ENCODE assay signal across 8 cellular contexts in the genomic region with DNA sequence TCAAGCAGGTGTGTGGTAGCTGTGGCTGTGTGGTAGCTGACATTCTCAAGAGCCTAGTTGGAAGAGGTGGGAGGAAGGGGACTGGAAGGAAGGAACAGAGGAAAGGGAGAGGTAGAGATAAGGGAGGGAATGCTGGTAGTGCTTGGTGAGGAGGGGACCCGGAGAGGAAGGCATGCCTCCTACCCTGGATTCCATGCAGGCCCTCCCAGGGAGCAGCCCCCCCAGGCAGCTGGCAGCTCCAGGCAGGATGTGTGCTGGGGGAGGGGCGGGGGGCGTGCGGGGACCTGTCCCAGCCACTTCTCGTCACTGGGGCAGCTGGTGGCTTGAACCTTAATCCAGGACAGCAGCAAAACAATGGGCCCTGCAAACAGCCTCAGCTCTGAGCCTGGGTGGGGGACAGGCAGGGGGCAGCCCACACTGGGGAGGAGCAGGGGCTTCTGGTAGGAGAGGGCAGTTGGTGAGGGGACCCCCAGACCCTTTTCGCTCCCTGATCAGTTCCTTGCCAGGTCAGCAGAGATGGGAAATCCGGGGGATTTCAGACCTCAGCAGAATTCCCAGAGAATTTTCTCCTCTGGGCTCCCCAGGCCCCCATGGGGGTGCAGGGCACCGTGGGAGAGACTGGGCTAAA. TPM values are rescaled to one million over a fixed set of nuclear protein-coding genes. Genes with fewer than 3 reads are reported as not detected.
DNase-seq lines count a peak whose midpoint lies in the region; ATAC-seq and TF ChIP-seq lines count a peak whose summit lies in the region.

No MANE protein-coding gene starts in this region.

- 0 out of 2 replicates have a peak, but pooled peaks cover 2% of the 10 kb centered on the region for H3K27me3 Mint-ChIP-seq in WTC11 (ENCODE audit: low read depth)

- POLR2A ChIA-PET in WTC11 (lab: Charles Lee) = interaction anchor here (0.9 kb wide), 1 partner anchor 55 kb away, joined by 3 read pairs; no protein-coding TSS in a partner anchor

- no peak overlapping the region for H3K27ac ChIP-seq in iPS-18a (ENCODE audit: low read length)
- H3K27ac ChIP-seq in transverse colon = peak overlapping the region in 3 of 4 donors; percentile 77 to 82 (median 79)
- H3K27ac ChIP-seq in effector memory CD4-positive, alpha-beta T cell (ENCODE audit: insufficient read depth, low read length, poor library complexity, severe bottlenecking) = no peak overlapping the region

- CTCF ChIA-PET in WTC11 (lab: Charles Lee) = interaction anchor here (0.6 to 3.3 kb wide), 27 partner anchors 10 to 241 kb away, joined by 3 to 48 read pairs (median 6); a partner anchor contains a TSS

- no peak for TF ChIP-seq EP300 in transverse colon (IDR thresholded peaks at IDR 0.05; ENCODE audit: low read depth)

- H3K4me1 ChIP-seq in iPS-18a (ENCODE audit: control insufficient read depth, low read depth, low read length) = peaks cover 39% of the 10 kb centered on the region
- H3K4me1 ChIP-seq in transverse colon = peaks cover 8 to 43% (median 24%) of the 10 kb centered on the region in 4 donors
- no peaks in the 10 kb centered on the region for H3K4me1 ChIP-seq in effector memory CD4-positive, alpha-beta T cell (ENCODE audit: control insufficient read depth, insufficient read depth, low read length, poor library complexity, severe bottlenecking)

- TF ChIP-seq POLR2A in transverse colon (IDR thresholded peaks at IDR 0.05) = no peak

- H3K4me3 Mint-ChIP-seq in WTC11 = peak overlapping the region; percentile 62

- intact Hi-C loops in transverse colon (cut with DNase I; ENCODE audit: low total_unique reads) = no loop called here

- DNase-seq in NCI-H146 (lab: John Stamatoyannopoulos, UW) (peak; percentile 13), NCI-H146 treated with DMSO at 0.1 percent for 48 hours (lab: John Stamatoyannopoulos, UW; ENCODE audit: unreplicated experiment) (no peak), WTC11 (ENCODE audit: low spot score) (no peak), transverse colon (no peak), epidermal melanocyte (ENCODE audit: insufficient read length, low spot score) (no peak)
- no peak for DNase-seq in effector memory CD4-positive, alpha-beta T cell

- TF ChIP-seq CTCF in WTC11 (IDR thresholded peaks at IDR 0.05) (no peak), transverse colon (IDR thresholded peaks at IDR 0.05) (no peak)

- H3K27me3 ChIP-seq in iPS-18a (ENCODE audit: control insufficient read depth, insufficient read depth, low read length) (no peaks in the 10 kb centered on the region), transverse colon (peaks cover 20% of the 10 kb centered on the region)
- peaks cover 13% of the 10 kb centered on the region for H3K27me3 ChIP-seq in effector memory CD4-positive, alpha-beta T cell (replicated peaks; ENCODE audit: control insufficient read depth, insufficient read depth, low read length, poor library complexity, severe bottlenecking)

- H3K9ac ChIP-seq in iPS-18a (ENCODE audit: low read length) = no peak overlapping the region

- H3K9me3 Mint-ChIP-seq in WTC11 = no peaks in the 10 kb centered on the region

- H3K9me3 ChIP-seq in iPS-18a (ENCODE audit: control insufficient read depth, low read depth, low read length) = no peaks in the 10 kb centered on the region
- no peaks in the 10 kb centered on the region for H3K9me3 ChIP-seq in transverse colon
- H3K9me3 ChIP-seq in effector memory CD4-positive, alpha-beta T cell (ENCODE audit: control insufficient read depth, low read length) = no peaks in the 10 kb centered on the region

- H3K27ac Mint-ChIP-seq in WTC11 = peak overlapping the region; percentile 84

- H3K4me3 ChIP-seq in iPS-18a (ENCODE audit: low read length) (peak overlapping the region; percentile 5), transverse colon (no peak overlapping the region)
- H3K4me3 ChIP-seq in effector memory CD4-positive, alpha-beta T cell (ENCODE audit: insufficient read depth, low read depth, low read length, poor library complexity, severe bottlenecking) = no peak overlapping the region

- peaks cover 62% of the 10 kb centered on the region for H3K4me1 Mint-ChIP-seq in WTC11

- in situ Hi-C loops in transverse colon (cut with MboI; ENCODE audit: low pct_ligation_motif_present in 1 of 4, low pct_unique_long_range_greater_than_20kb in 1 of 4, low sequenced_read_pairs in 3 of 4) = no loop called here

- H3K36me3 Mint-ChIP-seq in WTC11 = peaks cover 6% of the 10 kb centered on the region

- ATAC-seq in WTC11 (no peak), HG02610 (IDR thresholded peaks at IDR 0.05; ENCODE audit: unreplicated experiment) (no peak)

- H3K36me3 ChIP-seq in iPS-18a (ENCODE audit: control insufficient read depth, low read depth, low read length) = peaks cover 22% of the 10 kb centered on the region
- H3K36me3 ChIP-seq in transverse colon = no peaks in the 10 kb centered on the region
- H3K36me3 ChIP-seq in effector memory CD4-positive, alpha-beta T cell (ENCODE audit: control insufficient read depth, insufficient read depth, low read length) = no peaks in the 10 kb centered on the region

- 45% methylated on average over 8 of the region's 8 CpGs; no CpG with 5 or more reads in 1 of the 2 donors for WGBS in transverse colon (ENCODE audit: low coverage in 1 of 2), 2 donors

TF ChIP-seq in WTC11, 78 proteins besides CTCF, POLR2A, EP300 and RAD21:
- TF ChIP-seq SP1 (CRISPR knock-in tag; conservative IDR thresholded peaks at IDR 0.05) = 0 out of 2 replicates have a peak, but pooled peaks have one; percentile 27
- TF ChIP-seq ZNF423 (CRISPR knock-in tag; IDR thresholded peaks at IDR 0.05) = peak; percentile 81
- TF ChIP-seq NR3C1 (CRISPR knock-in tag; conservative IDR thresholded peaks at IDR 0.05; ENCODE audit: low read depth) = no peak
- TF ChIP-seq, protein P1, sequence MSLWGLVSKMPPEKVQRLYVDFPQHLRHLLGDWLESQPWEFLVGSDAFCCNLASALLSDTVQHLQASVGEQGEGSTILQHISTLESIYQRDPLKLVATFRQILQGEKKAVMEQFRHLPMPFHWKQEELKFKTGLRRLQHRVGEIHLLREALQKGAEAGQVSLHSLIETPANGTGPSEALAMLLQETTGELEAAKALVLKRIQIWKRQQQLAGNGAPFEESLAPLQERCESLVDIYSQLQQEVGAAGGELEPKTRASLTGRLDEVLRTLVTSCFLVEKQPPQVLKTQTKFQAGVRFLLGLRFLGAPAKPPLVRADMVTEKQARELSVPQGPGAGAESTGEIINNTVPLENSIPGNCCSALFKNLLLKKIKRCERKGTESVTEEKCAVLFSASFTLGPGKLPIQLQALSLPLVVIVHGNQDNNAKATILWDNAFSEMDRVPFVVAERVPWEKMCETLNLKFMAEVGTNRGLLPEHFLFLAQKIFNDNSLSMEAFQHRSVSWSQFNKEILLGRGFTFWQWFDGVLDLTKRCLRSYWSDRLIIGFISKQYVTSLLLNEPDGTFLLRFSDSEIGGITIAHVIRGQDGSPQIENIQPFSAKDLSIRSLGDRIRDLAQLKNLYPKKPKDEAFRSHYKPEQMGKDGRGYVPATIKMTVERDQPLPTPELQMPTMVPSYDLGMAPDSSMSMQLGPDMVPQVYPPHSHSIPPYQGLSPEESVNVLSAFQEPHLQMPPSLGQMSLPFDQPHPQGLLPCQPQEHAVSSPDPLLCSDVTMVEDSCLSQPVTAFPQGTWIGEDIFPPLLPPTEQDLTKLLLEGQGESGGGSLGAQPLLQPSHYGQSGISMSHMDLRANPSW (CRISPR knock-in tag; conservative IDR thresholded peaks at IDR 0.05; ENCODE audit: low read depth) = 0 out of 2 replicates have a peak, but pooled peaks have one; percentile 57
- no peak for TF ChIP-seq FOXK1 (CRISPR knock-in tag; IDR thresholded peaks at IDR 0.05)

RNA-seq across cellular contexts. Expression of a gene that starts 27.1 kb away (rescaled TPM):
- total RNA-seq in WTC11 (2021) = 49.1 to 66.0 TPM (median 56.6 TPM) in 3 replicates
- 10 to 100 TPM in 3 of 4 donors, 1 to 10 TPM in 1; 4.5 to 21.7 (median 17.0) TPM for total RNA-seq in transverse colon

Comparison
In these comparisons a context has a peak if more than half of its experiments do, and no peak if none do; other contexts are left out.
1. H3K27ac ChIP-seq: peak in transverse colon (3 of 4); none in iPS-18a (single experiment) and effector memory CD4-positive, alpha-beta T cell (single experiment).